Comparison of ENCODE assay signal across 12 cellular contexts in genomic region chr11:129696309-129696989, GRCh38.
DNase-seq lines count a peak whose midpoint lies in the region; ATAC-seq and TF ChIP-seq lines count a peak whose summit lies in the region.
"Had no signal": no experiment of that assay in that cellular context is flagged by ENCODE, and none has a peak within 500 bp of the region (broad histone marks: within the 10 kb centered on the region; RNA-seq: fewer than 3 reads in every experiment).

No MANE protein-coding gene starts in this region.

- H3K4me2 ChIP-seq in smooth muscle cell: no peak overlapping the region

- H3K4me3 Mint-ChIP-seq in Calu3 (ENCODE audit: low read depth, unreplicated experiment): peak overlapping the region; percentile 58
- H3K4me3 Mint-ChIP-seq in activated naive CD8-positive, alpha-beta T cell treated with anti-CD3 and anti-CD28 coated beads for 36 hours: peak overlapping the region; percentile 76
- H3K4me3 Mint-ChIP-seq in naive thymus-derived CD4-positive, alpha-beta T cell: peak overlapping the region in 9 of 10 donors; percentile 71 to 89 (median 82)

- no peaks in the 10 kb centered on the region for H3K36me3 Mint-ChIP-seq in Calu3 (ENCODE audit: insufficient read depth, unreplicated experiment)
- no peaks in the 10 kb centered on the region for H3K36me3 Mint-ChIP-seq in activated naive CD8-positive, alpha-beta T cell treated with anti-CD3 and anti-CD28 coated beads for 36 hours
- H3K36me3 Mint-ChIP-seq in naive thymus-derived CD4-positive, alpha-beta T cell: no peaks in the 10 kb centered on the region

- H2AFZ ChIP-seq in smooth muscle cell (ENCODE audit: low read depth): no peak overlapping the region

- POLR2A ChIA-PET in naive thymus-derived CD4-positive, alpha-beta T cell (lab: Charles Lee): interaction anchor here (1.0 to 1.4 kb wide), 2 partner anchors 10 to 436 kb away, joined by 3 read pairs; no protein-coding TSS in a partner anchor

- H3K9ac ChIP-seq in smooth muscle cell (ENCODE audit: low read depth): no peak overlapping the region

- 68% methylated on average over 13 of the region's 13 CpGs for WGBS in smooth muscle cell (ENCODE audit: low lambda C conversion rate)

- intact Hi-C loops in Calu3 (cut with micrococcal nuclease; ENCODE audit: unreplicated experiment): loop anchor here (5.0 to 10.0 kb wide), 2 partner anchors 262 to 309 kb away; no protein-coding TSS in a partner anchor
- intact Hi-C loops in naive thymus-derived CD4-positive, alpha-beta T cell (cut with micrococcal nuclease): loop anchor here (1.0 to 10.0 kb wide), 8 partner anchors 54 to 812 kb away; partner anchors contain the start of gene BARX2 (in 1 of the 2)

- no peaks in the 10 kb centered on the region for H3F3A ChIP-seq in smooth muscle cell (ENCODE audit: low read depth)

- no TSS peak for BruUV-seq in Calu3 (replicated peaks; lab: Mats Ljungman, UMichigan)

- in situ Hi-C loops in ACHN (cut with HindIII; ENCODE audit: low pct_ligation_motif_present, low pct_unique_long_range_greater_than_20kb, low sequenced_read_pairs): no loop called here

- CTCF ChIA-PET in Calu3 (lab: Charles Lee): interaction anchor here (0.6 to 1.8 kb wide), 5 partner anchors 43 to 658 kb away, joined by 3 to 12 read pairs (median 4); partner anchors contain the start of gene BARX2
- CTCF ChIA-PET in naive thymus-derived CD4-positive, alpha-beta T cell (lab: Charles Lee): interaction anchor here (0.8 to 1.9 kb wide), 3 partner anchors 11 to 90 kb away, joined by 3 to 7 read pairs (median 3); no protein-coding TSS in a partner anchor

- peaks cover 15% of the 10 kb centered on the region for H3K27me3 Mint-ChIP-seq in Calu3 (ENCODE audit: unreplicated experiment)
- H3K27me3 Mint-ChIP-seq in activated naive CD8-positive, alpha-beta T cell treated with anti-CD3 and anti-CD28 coated beads for 36 hours: peaks cover 10% of the 10 kb centered on the region
- H3K27me3 Mint-ChIP-seq in naive thymus-derived CD4-positive, alpha-beta T cell: peaks cover 0 to 10% (median 3%) of the 10 kb centered on the region in 5 donors

- H3K4me1 ChIP-seq in naive thymus-derived CD4-positive, alpha-beta T cell (ENCODE audit: control insufficient read depth in 2 of 2, insufficient read depth in 2 of 2, low read length in 2 of 2): peaks cover 0 to 6% of the 10 kb centered on the region in 2 donors
- no peaks in the 10 kb centered on the region for H3K4me1 ChIP-seq in smooth muscle cell (ENCODE audit: low read depth)

- ATAC-seq in naive thymus-derived CD4-positive, alpha-beta T cell: no peak

- TF ChIP-seq CTCF in Calu3 (IDR thresholded peaks at IDR 0.05; ENCODE audit: unreplicated experiment) (no peak), smooth muscle cell (IDR thresholded peaks at IDR 0.05; ENCODE audit: borderline replicate concordance, insufficient read depth, poor library complexity, severe bottlenecking) (no peak)

- no peak overlapping the region for H3K4me3 ChIP-seq in naive thymus-derived CD4-positive, alpha-beta T cell (ENCODE audit: low read length)
- H3K4me3 ChIP-seq in smooth muscle cell: no peak overlapping the region
- H3K4me3 ChIP-seq: SK-N-MC had no signal

- H3K4me1 Mint-ChIP-seq in Calu3 (ENCODE audit: low read depth, unreplicated experiment): peaks cover 12% of the 10 kb centered on the region
- peaks cover 8% of the 10 kb centered on the region for H3K4me1 Mint-ChIP-seq in activated naive CD8-positive, alpha-beta T cell treated with anti-CD3 and anti-CD28 coated beads for 36 hours
- peaks cover 0 to 12% (median 5%) of the 10 kb centered on the region in 7 donors for H3K4me1 Mint-ChIP-seq in naive thymus-derived CD4-positive, alpha-beta T cell

- no peaks in the 10 kb centered on the region for H3K9me3 ChIP-seq in naive thymus-derived CD4-positive, alpha-beta T cell (ENCODE audit: control insufficient read depth in 2 of 3, low read length in 3 of 3)
- H3K9me3 ChIP-seq in smooth muscle cell (replicated peaks; ENCODE audit: low read depth): no peaks in the 10 kb centered on the region
- H3K9me3 ChIP-seq: adrenal gland, vagina had no signal

- no peaks in the 10 kb centered on the region for H3K79me2 ChIP-seq in smooth muscle cell (ENCODE audit: low read depth)

- no peaks in the 10 kb centered on the region for H4K20me1 ChIP-seq in smooth muscle cell (ENCODE audit: low read depth)

- no peaks in the 10 kb centered on the region for H3K27me3 ChIP-seq in naive thymus-derived CD4-positive, alpha-beta T cell (ENCODE audit: control insufficient read depth in 2 of 2, insufficient read depth in 2 of 2, low read length in 2 of 2)
- peaks cover 11% of the 10 kb centered on the region for H3K27me3 ChIP-seq in smooth muscle cell (ENCODE audit: low read depth)
- H3K27me3 ChIP-seq: adrenal gland, vagina had no signal

- H3K9me3 Mint-ChIP-seq in Calu3 (ENCODE audit: low read depth, unreplicated experiment): no peaks in the 10 kb centered on the region
- no peaks in the 10 kb centered on the region for H3K9me3 Mint-ChIP-seq in activated naive CD8-positive, alpha-beta T cell treated with anti-CD3 and anti-CD28 coated beads for 36 hours
- H3K9me3 Mint-ChIP-seq in naive thymus-derived CD4-positive, alpha-beta T cell: no peaks in the 10 kb centered on the region
- H3K9me3 Mint-ChIP-seq: activated T-cell treated with anti-CD3 and anti-CD28 coated beads, Interleukin-2, amount 50 U/mL, for 72 hours had no signal

- no peak overlapping the region for H3K27ac ChIP-seq in naive thymus-derived CD4-positive, alpha-beta T cell (ENCODE audit: low read depth, low read length)
- no peak overlapping the region for H3K27ac ChIP-seq in smooth muscle cell (ENCODE audit: low read depth)
- H3K27ac ChIP-seq: adrenal gland, SK-N-MC, vagina had no signal

- no peaks in the 10 kb centered on the region for H3K36me3 ChIP-seq in naive thymus-derived CD4-positive, alpha-beta T cell (ENCODE audit: control insufficient read depth in 2 of 3, insufficient read depth in 3 of 3, low read length in 3 of 3)
- H3K36me3 ChIP-seq in smooth muscle cell (ENCODE audit: low read depth): no peaks in the 10 kb centered on the region
- H3K36me3 ChIP-seq: adrenal gland, vagina had no signal

- DNase-seq in AG20443 (ENCODE audit: low spot score) (peak; percentile 6), Calu3 (no peak), ACHN (no peak), T1000 (lab: John Stamatoyannopoulos, UW) (no peak), smooth muscle cell (lab: John Stamatoyannopoulos, UW; ENCODE audit: unreplicated experiment) (no peak)
- no peak for DNase-seq in activated naive CD8-positive, alpha-beta T cell treated with anti-CD3 and anti-CD28 coated beads for 36 hours
- no peak for DNase-seq in naive thymus-derived CD4-positive, alpha-beta T cell
- DNase-seq in stimulated activated CD8-positive, alpha-beta memory T cell treated with anti-CD3 and anti-CD28 coated beads, Interleukin-4, amount 100 ng/mL, for 48 hours: no peak

- H3K27ac Mint-ChIP-seq in Calu3 (ENCODE audit: unreplicated experiment): no peak overlapping the region
- no peak overlapping the region for H3K27ac Mint-ChIP-seq in activated naive CD8-positive, alpha-beta T cell treated with anti-CD3 and anti-CD28 coated beads for 36 hours
- peak overlapping the region in 3 of 9 donors; percentile 14 to 24 (median 21) for H3K27ac Mint-ChIP-seq in naive thymus-derived CD4-positive, alpha-beta T cell
- H3K27ac Mint-ChIP-seq: activated T-cell treated with anti-CD3 and anti-CD28 coated beads, Interleukin-2, amount 50 U/mL, for 72 hours had no signal
